ENCODE assay signal across 1 cellular context in genomic region chr18:24937624-24938285, GRCh38.
TF ChIP-seq lines count a peak whose summit lies in the region.

No MANE protein-coding gene starts in this region.

TF ChIP-seq in IMR-90, 13 proteins besides CTCF, POLR2A, EP300 and RAD21 (continued from another document):
- TF ChIP-seq ELK1 (IDR thresholded peaks at IDR 0.05; ENCODE audit: borderline replicate concordance, low read depth, low read length) (no peak), RCOR1 (IDR thresholded peaks at IDR 0.05; ENCODE audit: insufficient replicate concordance, low read length) (no peak), MAFK (IDR thresholded peaks at IDR 0.05; ENCODE audit: low read depth, low read length) (no peak)
